1 cellular context compared by ENCODE assay signal in the genomic region with DNA sequence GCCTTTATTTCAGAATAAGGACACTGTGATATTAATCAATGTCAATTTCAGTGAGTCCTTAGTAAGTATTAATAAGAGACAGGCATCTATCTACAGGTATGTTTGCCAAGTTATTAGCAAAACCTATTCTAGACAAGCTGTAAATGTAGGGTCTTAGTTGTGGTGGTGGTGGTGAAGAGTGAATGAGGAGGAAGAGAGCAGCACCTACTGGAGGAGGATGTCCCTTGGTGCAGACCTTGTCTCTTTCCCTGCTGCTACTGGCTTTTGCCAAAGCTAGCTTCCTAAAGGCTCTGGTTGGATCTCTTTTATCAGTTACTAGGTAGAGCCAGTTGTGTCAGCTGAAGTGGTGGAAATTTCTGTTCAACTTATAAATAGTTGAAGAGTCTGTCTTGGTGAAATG.
TF ChIP-seq lines count a peak whose summit lies in the region.

No MANE protein-coding gene starts in this region.

TF ChIP-seq in HCT116, 20 proteins besides CTCF, POLR2A, EP300 and RAD21 (continued from another document):
- TF ChIP-seq TCF7L2 (IDR thresholded peaks at IDR 0.05; ENCODE audit: borderline replicate concordance, extremely low read depth, insufficient read depth, insufficient read length) (no peak), YY1 (IDR thresholded peaks at IDR 0.05; ENCODE audit: extremely low read depth, insufficient replicate concordance, low read depth, low read length) (no peak), ZNF274 (IDR thresholded peaks at IDR 0.05; ENCODE audit: low read depth, low read length) (no peak)
